ENCODE assay signal across 1 cellular context in the genomic region with DNA sequence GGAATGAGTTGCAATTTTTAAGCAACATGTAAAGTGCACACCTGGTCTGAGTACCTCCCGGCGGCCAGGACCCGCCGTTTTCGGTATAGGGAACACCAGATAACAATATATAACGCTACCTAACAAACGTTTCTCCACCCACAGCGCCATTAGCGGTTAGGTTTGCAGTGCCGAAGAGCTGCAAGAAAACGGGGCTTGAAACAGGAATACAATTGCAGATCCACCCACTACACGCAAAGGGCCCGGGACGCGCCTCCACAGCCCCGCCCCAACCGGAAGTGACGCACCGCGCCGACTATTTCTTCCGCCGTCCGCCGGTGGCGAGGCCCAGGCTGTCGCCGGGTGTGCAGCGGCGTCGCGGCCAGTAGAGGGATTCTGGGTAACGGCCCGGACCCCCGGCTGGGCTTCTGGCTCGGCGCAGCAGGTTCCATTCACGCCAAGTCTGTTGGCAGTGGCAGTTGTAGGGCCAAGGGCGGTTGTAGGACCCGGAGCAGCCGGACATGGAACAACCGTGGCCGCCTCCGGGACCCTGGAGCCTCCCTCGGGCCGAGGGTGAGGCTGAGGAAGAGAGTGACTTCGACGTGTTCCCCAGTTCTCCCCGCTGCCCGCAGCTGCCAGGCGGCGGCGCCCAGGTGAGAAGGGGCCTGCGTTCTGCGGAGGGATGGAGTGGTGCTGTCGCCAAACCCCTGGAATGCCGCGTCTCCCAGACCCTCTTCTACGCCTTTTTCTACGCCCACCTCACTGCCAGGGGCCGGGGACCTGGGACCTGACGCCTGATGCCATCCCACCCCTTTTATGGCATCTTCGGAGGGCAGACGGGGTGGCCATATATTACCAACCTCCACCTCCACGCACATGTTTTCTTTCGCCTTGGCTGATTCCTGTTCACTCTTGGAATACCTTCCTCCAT.
TF ChIP-seq lines count a peak whose summit lies in the region.

TSS of gene CDC37L1 (plus strand) at position 302 of the 910 bp plus-strand sequence. CDS start at position 501, 199 bp downstream.

TF ChIP-seq in HEK293, 187 proteins besides CTCF, POLR2A, EP300 and RAD21 (continued from another document and continues in another):
- TF ChIP-seq ZBTB44 (tag by site-specific recombination; IDR thresholded peaks at IDR 0.05) = peak; percentile 43; the same call in 1 of the 2 replicates
- TF ChIP-seq SCRT1 (tag by site-specific recombination; IDR thresholded peaks at IDR 0.05; ENCODE audit: borderline replicate concordance) = no peak
- peak; percentile 37; the same call in 1 of the 2 replicates for TF ChIP-seq KLF8 (tag by site-specific recombination; IDR thresholded peaks at IDR 0.05)
- TF ChIP-seq ZNF175 (tag by site-specific recombination; IDR thresholded peaks at IDR 0.05) = no peak
- TF ChIP-seq, protein P1, sequence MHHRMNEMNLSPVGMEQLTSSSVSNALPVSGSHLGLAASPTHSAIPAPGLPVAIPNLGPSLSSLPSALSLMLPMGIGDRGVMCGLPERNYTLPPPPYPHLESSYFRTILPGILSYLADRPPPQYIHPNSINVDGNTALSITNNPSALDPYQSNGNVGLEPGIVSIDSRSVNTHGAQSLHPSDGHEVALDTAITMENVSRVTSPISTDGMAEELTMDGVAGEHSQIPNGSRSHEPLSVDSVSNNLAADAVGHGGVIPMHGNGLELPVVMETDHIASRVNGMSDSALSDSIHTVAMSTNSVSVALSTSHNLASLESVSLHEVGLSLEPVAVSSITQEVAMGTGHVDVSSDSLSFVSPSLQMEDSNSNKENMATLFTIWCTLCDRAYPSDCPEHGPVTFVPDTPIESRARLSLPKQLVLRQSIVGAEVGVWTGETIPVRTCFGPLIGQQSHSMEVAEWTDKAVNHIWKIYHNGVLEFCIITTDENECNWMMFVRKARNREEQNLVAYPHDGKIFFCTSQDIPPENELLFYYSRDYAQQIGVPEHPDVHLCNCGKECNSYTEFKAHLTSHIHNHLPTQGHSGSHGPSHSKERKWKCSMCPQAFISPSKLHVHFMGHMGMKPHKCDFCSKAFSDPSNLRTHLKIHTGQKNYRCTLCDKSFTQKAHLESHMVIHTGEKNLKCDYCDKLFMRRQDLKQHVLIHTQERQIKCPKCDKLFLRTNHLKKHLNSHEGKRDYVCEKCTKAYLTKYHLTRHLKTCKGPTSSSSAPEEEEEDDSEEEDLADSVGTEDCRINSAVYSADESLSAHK (tag by site-specific recombination; IDR thresholded peaks at IDR 0.05) = no peak
- no peak for TF ChIP-seq REPIN1 (tag by site-specific recombination; IDR thresholded peaks at IDR 0.05; ENCODE audit: low read depth)
- no peak for TF ChIP-seq ZNF624 (tag by site-specific recombination; IDR thresholded peaks at IDR 0.05)
- no peak for TF ChIP-seq MEIS1 (CRISPR knock-in tag; IDR thresholded peaks at IDR 0.05; ENCODE audit: borderline replicate concordance)
- no peak for TF ChIP-seq PBX3 (CRISPR knock-in tag; IDR thresholded peaks at IDR 0.05)
- no peak for TF ChIP-seq ZNF530 (tag by site-specific recombination; IDR thresholded peaks at IDR 0.05; ENCODE audit: low read depth)
- TF ChIP-seq ZFP41 (tag by site-specific recombination; IDR thresholded peaks at IDR 0.05; ENCODE audit: borderline replicate concordance) = no peak
- no peak for TF ChIP-seq ZNF670 (tag by site-specific recombination; IDR thresholded peaks at IDR 0.05; ENCODE audit: low read depth)
- TF ChIP-seq ZNF391 (tag by site-specific recombination; IDR thresholded peaks at IDR 0.05; ENCODE audit: borderline replicate concordance, low read depth) = peak; percentile 41; the same call in 1 of the 2 replicates
- peak; percentile 67 for TF ChIP-seq HIC1 (tag by site-specific recombination; IDR thresholded peaks at IDR 0.05)
- TF ChIP-seq ZFP37 (tag by site-specific recombination; IDR thresholded peaks at IDR 0.05) = peak; percentile 55; the same call in 1 of the 2 replicates
- no peak for TF ChIP-seq ZNF184 (tag by site-specific recombination; IDR thresholded peaks at IDR 0.05)
- TF ChIP-seq ZNF777 (tag by site-specific recombination; IDR thresholded peaks at IDR 0.05; ENCODE audit: borderline replicate concordance) = peak; percentile 65; the same call in 1 of the 2 replicates
- TF ChIP-seq PRDM10 (tag by site-specific recombination; IDR thresholded peaks at IDR 0.05) = peak; percentile 71
- TF ChIP-seq, protein P2, sequence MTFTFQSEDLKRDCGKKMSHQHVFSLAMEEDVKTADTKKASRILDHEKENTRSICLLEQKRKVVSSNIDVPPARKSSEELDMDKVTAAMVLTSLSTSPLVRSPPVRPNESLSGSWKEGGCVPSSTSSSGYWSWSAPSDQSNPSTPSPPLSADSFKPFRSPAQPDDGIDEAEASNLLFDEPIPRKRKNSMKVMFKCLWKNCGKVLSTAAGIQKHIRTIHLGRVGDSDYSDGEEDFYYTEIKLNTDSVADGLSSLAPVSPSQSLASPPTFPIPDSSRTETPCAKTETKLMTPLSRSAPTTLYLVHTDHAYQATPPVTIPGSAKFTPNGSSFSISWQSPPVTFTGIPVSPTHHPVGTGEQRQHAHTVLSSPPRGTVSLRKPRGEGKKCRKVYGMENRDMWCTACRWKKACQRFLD (tag by site-specific recombination; IDR thresholded peaks at IDR 0.05) = no peak
- no peak for TF ChIP-seq ZNF169 (tag by site-specific recombination; IDR thresholded peaks at IDR 0.05)
- no peak for TF ChIP-seq ATF2 (tag by site-specific recombination; IDR thresholded peaks at IDR 0.05; ENCODE audit: low read depth)
- TF ChIP-seq ZNF629 (tag by site-specific recombination; IDR thresholded peaks at IDR 0.05) = peak; percentile 86
- peak; percentile 61; the same call in 1 of the 2 replicates for TF ChIP-seq ZNF692 (tag by site-specific recombination; IDR thresholded peaks at IDR 0.05)
- no peak for TF ChIP-seq ZNF510 (tag by site-specific recombination; IDR thresholded peaks at IDR 0.05; ENCODE audit: insufficient replicate concordance)
- TF ChIP-seq ZNF416 (tag by site-specific recombination; IDR thresholded peaks at IDR 0.05) = no peak
- TF ChIP-seq, protein P3, sequence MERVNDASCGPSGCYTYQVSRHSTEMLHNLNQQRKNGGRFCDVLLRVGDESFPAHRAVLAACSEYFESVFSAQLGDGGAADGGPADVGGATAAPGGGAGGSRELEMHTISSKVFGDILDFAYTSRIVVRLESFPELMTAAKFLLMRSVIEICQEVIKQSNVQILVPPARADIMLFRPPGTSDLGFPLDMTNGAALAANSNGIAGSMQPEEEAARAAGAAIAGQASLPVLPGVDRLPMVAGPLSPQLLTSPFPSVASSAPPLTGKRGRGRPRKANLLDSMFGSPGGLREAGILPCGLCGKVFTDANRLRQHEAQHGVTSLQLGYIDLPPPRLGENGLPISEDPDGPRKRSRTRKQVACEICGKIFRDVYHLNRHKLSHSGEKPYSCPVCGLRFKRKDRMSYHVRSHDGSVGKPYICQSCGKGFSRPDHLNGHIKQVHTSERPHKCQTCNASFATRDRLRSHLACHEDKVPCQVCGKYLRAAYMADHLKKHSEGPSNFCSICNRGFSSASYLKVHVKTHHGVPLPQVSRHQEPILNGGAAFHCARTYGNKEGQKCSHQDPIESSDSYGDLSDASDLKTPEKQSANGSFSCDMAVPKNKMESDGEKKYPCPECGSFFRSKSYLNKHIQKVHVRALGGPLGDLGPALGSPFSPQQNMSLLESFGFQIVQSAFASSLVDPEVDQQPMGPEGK (tag by site-specific recombination; IDR thresholded peaks at IDR 0.05) = peak; percentile 48; the same call in 1 of the 2 replicates
- no peak for TF ChIP-seq ZNF24 (tag by site-specific recombination; IDR thresholded peaks at IDR 0.05)
- peak; percentile 27; the same call in 1 of the 2 replicates for TF ChIP-seq ZBTB17 (tag by site-specific recombination; IDR thresholded peaks at IDR 0.05)
- no peak for TF ChIP-seq ZNF677 (tag by site-specific recombination; IDR thresholded peaks at IDR 0.05)
- TF ChIP-seq ZNF248 (tag by site-specific recombination; IDR thresholded peaks at IDR 0.05) = no peak
- TF ChIP-seq EGR2 (tag by site-specific recombination; IDR thresholded peaks at IDR 0.05; ENCODE audit: low read depth) = peak; percentile 52
- TF ChIP-seq KLF1 (tag by site-specific recombination; IDR thresholded peaks at IDR 0.05) = no peak
- no peak for TF ChIP-seq ZNF266 (tag by site-specific recombination; IDR thresholded peaks at IDR 0.05; ENCODE audit: low read depth)
- no peak for TF ChIP-seq MYNN (tag by site-specific recombination; IDR thresholded peaks at IDR 0.05; ENCODE audit: borderline replicate concordance)
- no peak for TF ChIP-seq ZNF394 (tag by site-specific recombination; IDR thresholded peaks at IDR 0.05; ENCODE audit: borderline replicate concordance)
- TF ChIP-seq ZBTB8A (tag by site-specific recombination; IDR thresholded peaks at IDR 0.05) = peak; percentile 65
- TF ChIP-seq ZNF132 (tag by site-specific recombination; IDR thresholded peaks at IDR 0.05; ENCODE audit: borderline replicate concordance) = no peak
- TF ChIP-seq ZNF324 (tag by site-specific recombination; IDR thresholded peaks at IDR 0.05) = no peak
- TF ChIP-seq ZXDB (tag by site-specific recombination; IDR thresholded peaks at IDR 0.05) = peak; percentile 57
